Comparison of ENCODE assay signal across 2 cellular contexts in genomic region chr7:107843184-107843583, GRCh38.
TF ChIP-seq lines count a peak whose summit lies in the region.

No MANE protein-coding gene starts in this region.

TF ChIP-seq in GM23338, 12 proteins besides CTCF, POLR2A, EP300 and RAD21:
- TF ChIP-seq POLR2AphosphoS5 (IDR thresholded peaks at IDR 0.05; ENCODE audit: low read depth) (no peak), EZH2 (IDR thresholded peaks at IDR 0.05; ENCODE audit: low read depth, unreplicated experiment) (no peak), ZNF114 (CRISPR knock-in tag; IDR thresholded peaks at IDR 0.05) (no peak), ZNF331 (CRISPR knock-in tag; IDR thresholded peaks at IDR 0.05; ENCODE audit: low read depth) (no peak), ZNF462 (CRISPR knock-in tag; IDR thresholded peaks at IDR 0.05) (no peak), JUNB (IDR thresholded peaks at IDR 0.05; ENCODE audit: unreplicated experiment) (no peak), STAT1 (IDR thresholded peaks at IDR 0.05; ENCODE audit: unreplicated experiment) (no peak), NANOG (IDR thresholded peaks at IDR 0.05; ENCODE audit: borderline replicate concordance) (no peak), EZH2phosphoT487 (IDR thresholded peaks at IDR 0.05; ENCODE audit: unreplicated experiment) (no peak)
TF ChIP-seq in GM23338: peak in this region for 0.

TF ChIP-seq in H1, 55 proteins besides CTCF, POLR2A, EP300 and RAD21:
- TF ChIP-seq EGR1 (IDR thresholded peaks at IDR 0.05; ENCODE audit: borderline replicate concordance, low read depth, low read length) = no peak
- TF ChIP-seq KDM5A (IDR thresholded peaks at IDR 0.05; ENCODE audit: low read length) = no peak
- TF ChIP-seq E2F6 (IDR thresholded peaks at IDR 0.05) = no peak
- no peak for TF ChIP-seq JUND (IDR thresholded peaks at IDR 0.05; ENCODE audit: low read length)
- no peak for TF ChIP-seq TEAD4 (IDR thresholded peaks at IDR 0.05; ENCODE audit: low read depth, low read length)
- TF ChIP-seq HDAC2 (IDR thresholded peaks at IDR 0.05; ENCODE audit: borderline replicate concordance in 1 of 2, low read depth in 2 of 2, low read length in 2 of 2) = no peak
- no peak for TF ChIP-seq TAF1 (IDR thresholded peaks at IDR 0.05; ENCODE audit: low read depth, low read length)
- no peak for TF ChIP-seq CREB1 (IDR thresholded peaks at IDR 0.05)
- TF ChIP-seq TBP (IDR thresholded peaks at IDR 0.05; ENCODE audit: low read depth, low read length) = no peak
- TF ChIP-seq SUZ12 (IDR thresholded peaks at IDR 0.05; ENCODE audit: low read length) = no peak
- TF ChIP-seq POLR2AphosphoS5 (IDR thresholded peaks at IDR 0.05; ENCODE audit: low read depth, low read length) = no peak
- no peak for TF ChIP-seq SIN3A (conservative IDR thresholded peaks at IDR 0.05 in 1 of 2, IDR thresholded peaks at IDR 0.05 in 1 of 2; ENCODE audit: low read depth in 1 of 2, low read length in 2 of 2)
- TF ChIP-seq RBBP5 (IDR thresholded peaks at IDR 0.05; ENCODE audit: borderline replicate concordance, low read depth, low read length) = no peak
- no peak for TF ChIP-seq RNF2 (IDR thresholded peaks at IDR 0.05; ENCODE audit: borderline replicate concordance, low read depth, low read length, missing control alignments, poor library complexity, severe bottlenecking)
- no peak for TF ChIP-seq PHF8 (conservative IDR thresholded peaks at IDR 0.05; ENCODE audit: low read depth, low read length)
